ENCODE assay signal across 15 cellular contexts in genomic region chr7:143389316-143390097, GRCh38. TPM values are rescaled to one million over a fixed set of nuclear protein-coding genes. Genes with fewer than 3 reads are reported as not detected.
DNase-seq lines count a peak whose midpoint lies in the region; ATAC-seq, FAIRE-seq and TF ChIP-seq lines count a peak whose summit lies in the region.
"Had no signal": no experiment of that assay in that cellular context is flagged by ENCODE, and none has a peak within 500 bp of the region (broad histone marks: within the 10 kb centered on the region; RNA-seq: fewer than 3 reads in every experiment).

No MANE protein-coding gene starts in this region.

- intact Hi-C loops in K562 (cut with micrococcal nuclease): no loop called here

- peaks cover 16% of the 10 kb centered on the region for H3K4me1 Mint-ChIP-seq in mesothelial cell of epicardium

- H3K9ac ChIP-seq in K562 (ENCODE audit: insufficient read depth in 1 of 2, low read depth in 2 of 2, low read length in 2 of 2): peak overlapping the region in 1 of 2 experiments; percentile 42; a peak in 1 of 4 replicates
- H3K9ac ChIP-seq: KMS-11 had no signal

- H3K4me3 ChIP-seq in BJ (ENCODE audit: low read depth, low read length): no peak overlapping the region
- H3K4me3 ChIP-seq in H7 (ENCODE audit: insufficient read depth, low read depth, low read length): no peak overlapping the region
- H3K4me3 ChIP-seq in K562: no peak overlapping the region

- H2AFZ ChIP-seq in K562 (ENCODE audit: low read depth, low read length): no peak overlapping the region

- H3K27me3 Mint-ChIP-seq in mesothelial cell of epicardium (ENCODE audit: low read depth): no peaks in the 10 kb centered on the region

- no peaks in the 10 kb centered on the region for H3K9me3 Mint-ChIP-seq in mesothelial cell of epicardium

- H3K79me2 ChIP-seq in K562 (ENCODE audit: control insufficient read depth, insufficient read depth, low read length): no peaks in the 10 kb centered on the region; the same call in 2 of the 3 replicates

- H3K27ac ChIP-seq in K562 (ENCODE audit: extremely low read depth, low read depth, low read length): no peak overlapping the region
- H3K27ac ChIP-seq: KMS-11 had no signal

- H3K36me3 ChIP-seq in BJ (ENCODE audit: control insufficient read depth, insufficient read depth, low read length): peaks cover 49% of the 10 kb centered on the region
- H3K36me3 ChIP-seq in H7 (replicated peaks; ENCODE audit: control insufficient read depth, insufficient read depth, low read length): peaks cover 60% of the 10 kb centered on the region
- H3K36me3 ChIP-seq in K562 (ENCODE audit: control insufficient read depth, insufficient read depth, low read length): peaks cover 61% of the 10 kb centered on the region; the same call in 2 of the 3 replicates

- POLR2A ChIA-PET in BJ (lab: Charles Lee) (no interaction called here), K562 (lab: Yijun Ruan, JAX) (interaction anchor here (0.6 to 9.7 kb wide), 11 partner anchors 8 to 61 kb away, joined by 3 to 131 read pairs (median 3); partner anchors contain the start of genes EPHA1 and ZYX)

- H3K4me1 ChIP-seq in K562 (replicated peaks in 1 of 2; ENCODE audit: control insufficient read depth in 2 of 2, insufficient read depth in 2 of 2, low read length in 2 of 2): peaks cover under 1 to 28% of the 10 kb centered on the region in 2 experiments; a peak in 3 of 5 replicates

- peak overlapping the region; percentile 51 for H3K27ac Mint-ChIP-seq in mesothelial cell of epicardium

- no peak for FAIRE-seq in K562 (lab: Jason Lieb, UNC)
- FAIRE-seq: H54 had no signal

- peaks cover 26% of the 10 kb centered on the region for H3K36me3 Mint-ChIP-seq in mesothelial cell of epicardium

- BruUV-seq in K562 (replicated peaks; lab: Mats Ljungman, UMichigan): no TSS peak

- no peak for DNase-seq in BJ (ENCODE audit: low read depth)
- peak; percentile 66 for DNase-seq in H7
- DNase-seq in K562 (ENCODE audit: extremely low read depth in 1 of 4, low spot score in 3 of 4): peak in 2 of 4 experiments; percentile 23 to 26
- DNase-seq in mesothelial cell of epicardium (ENCODE audit: low spot score in 2 of 2, unreplicated experiment in 2 of 2): no peak
- no peak for DNase-seq in cerebellum (ENCODE audit: low spot score)
- DNase-seq in activated gamma-delta T cell (lab: John Stamatoyannopoulos, UW): no peak
- DNase-seq in iPS-NIHi11 (ENCODE audit: low spot score): no peak
- DNase-seq: COR-L47, cortex of kidney, NCI-H2081, trophoblast cell had no signal

- no peak overlapping the region for H3K4me3 Mint-ChIP-seq in mesothelial cell of epicardium

- H3K27me3 ChIP-seq in BJ (ENCODE audit: control insufficient read depth, insufficient read depth, low read length) (no peaks in the 10 kb centered on the region), H7 (ENCODE audit: control insufficient read depth, insufficient read depth, low read length) (no peaks in the 10 kb centered on the region), K562 (ENCODE audit: control insufficient read depth in 2 of 2, insufficient read depth in 2 of 2, low read length in 2 of 2) (peaks cover 0 to 12% of the 10 kb centered on the region in 2 experiments; a peak in 3 of 5 replicates)

- H3K9me1 ChIP-seq in K562 (ENCODE audit: control insufficient read depth, insufficient read depth, low read length): peaks cover 17% of the 10 kb centered on the region

- H4K20me1 ChIP-seq in K562 (replicated peaks; ENCODE audit: control insufficient read depth, insufficient read depth, low read length): peaks cover 28% of the 10 kb centered on the region

- TF ChIP-seq POLR2A in K562 (conservative IDR thresholded peaks at IDR 0.05): no peak; the same call in 1 of the 2 replicates

- no peak for TF ChIP-seq EP300 in K562 (IDR thresholded peaks at IDR 0.05; ENCODE audit: low read length)

- no peaks in the 10 kb centered on the region for H3K9me3 ChIP-seq in K562 (replicated peaks; ENCODE audit: control insufficient read depth, insufficient read depth, low read depth, low read length)

- in situ Hi-C loops in K562 (cut with MboI): no loop called here

- peak; percentile 2; the same call in 1 of the 3 replicates for ATAC-seq in K562
- ATAC-seq in GM21390 (IDR thresholded peaks at IDR 0.05; ENCODE audit: unreplicated experiment): no peak

- no peak for TF ChIP-seq RAD21 in K562 (CRISPR knock-in tag; conservative IDR thresholded peaks at IDR 0.05 in 1 of 2, IDR thresholded peaks at IDR 0.05 in 1 of 2)

- WGBS in K562 (ENCODE audit: insufficient coverage, low coverage, missing lambda C conversion rate): 79% methylated on average over 15 of the region's 15 CpGs

- CTCF ChIA-PET in BJ (lab: Yijun Ruan, JAX) (interaction anchor here (1.6 to 1.8 kb wide), 2 partner anchors 27 to 149 kb away, joined by 3 to 4 read pairs; no protein-coding TSS in a partner anchor), K562 (lab: Yijun Ruan, JAX; ENCODE audit: low intra/inter-chr PET ratio) (interaction anchor here (0.6 kb wide), 1 partner anchor 382 kb away, joined by 3 read pairs; no protein-coding TSS in a partner anchor)

- H3K4me2 ChIP-seq in K562 (ENCODE audit: insufficient read depth, low read length): no peak overlapping the region
- H3K4me2 ChIP-seq: KMS-11 had no signal

- TF ChIP-seq CTCF in BJ (IDR thresholded peaks at IDR 0.05; ENCODE audit: insufficient read depth, low read depth, low read length): 0 out of 2 replicates have a peak, but pooled peaks have one; percentile 8
- TF ChIP-seq CTCF in K562 (IDR thresholded peaks at IDR 0.05 in 2 of 3, conservative IDR thresholded peaks at IDR 0.05 in 1 of 3; ENCODE audit: insufficient read depth in 2 of 3, low read depth in 1 of 3, low read length in 3 of 3): peak in 2 of 3 experiments; percentile 24 to 33; a peak in 1 of 6 replicates
- TF ChIP-seq CTCF in mesothelial cell of epicardium (IDR thresholded peaks at IDR 0.05; ENCODE audit: unreplicated experiment): no peak

RNA-seq across cellular contexts. Expression of gene ZYX, which starts 8.4 kb away (rescaled TPM):
- polyA plus RNA-seq in BJ (2011; rRNA removed) (44.8 and 69.9 TPM in 2 replicates), K562 (2011; rRNA removed) (9.0 and 18.5 TPM in 2 replicates), K562 (2014; fragmentation: Illumina TruSeq; extraction: Trizol) (81.7 and 116 TPM in 2 replicates), K562 (2014; fragmentation: Nextera tagmentation; extraction: Ambion mirVana) (1 to 10 TPM; 1.8 to 3.1 TPM), K562 (2014; rRNA removed) (30.0 and 35.0 TPM in 2 replicates)
- polyA minus RNA-seq in BJ (2011; rRNA and poly(A)+ RNA removed): 115 and 240 TPM in 2 replicates
- 84.6 and 97.1 TPM in 2 replicates for total RNA-seq in H7 (2014; rRNA removed; shearing (Covaris generic))
- 38.7 and 99.5 TPM in 2 replicates for total RNA-seq in K562 (2011; cell fraction: chromatin; rRNA removed; ENCODE audit: low replicate concordance)
- 54.7 and 66.9 TPM in 2 replicates for total RNA-seq in K562 (2011; cell fraction: nucleolus; rRNA removed)
- total RNA-seq in K562 (2011; cell fraction: nucleoplasm; rRNA removed): 41.5 and 64.4 TPM in 2 replicates
- total RNA-seq in K562 (2014; rRNA removed) (26.9 and 37.8 TPM in 2 replicates), K562 (2014; rRNA removed; fragmentation: Illumina TruSeq; extraction: Trizol) (9.2 and 11.5 TPM in 2 replicates), K562 (2015; rRNA removed; fragmentation: Illumina TruSeq; extraction: Trizol) (15.7 and 17.3 TPM in 2 replicates), K562 (2021) (114 and 130 TPM in 2 replicates), mesothelial cell of epicardium (284 to 295 TPM (median 290 TPM) in 3 replicates), cerebellum (17.4 TPM)
- polyA plus RNA-seq in K562 (2011; cell fraction: cytosol; rRNA removed): 15.7 and 26.2 TPM in 2 replicates
- 53.7 and 98.4 TPM in 2 replicates for polyA plus RNA-seq in K562 (2011; cell fraction: nucleus; rRNA removed)
- polyA plus RNA-seq in K562 (2012): 141 and 252 TPM in 2 replicates
- 8.3 and 9.5 TPM in 2 replicates for polyA minus RNA-seq in K562 (2011; rRNA and poly(A)+ RNA removed)
- polyA minus RNA-seq in K562 (2011; cell fraction: cytosol; rRNA and poly(A)+ RNA removed): 57.5 and 83.9 TPM in 2 replicates
- polyA minus RNA-seq in K562 (2011; cell fraction: nucleus; rRNA and poly(A)+ RNA removed): 35.4 and 38.0 TPM in 2 replicates

RNA-seq across cellular contexts. Expression of gene EPHA1, which starts 19.1 kb away (rescaled TPM):
- polyA plus RNA-seq in BJ (2011; rRNA removed) (0.05 TPM in 1 of 2 replicates, not detected in the other), K562 (2011; rRNA removed) (0.07 and 0.32 TPM in 2 replicates), K562 (2014; fragmentation: Illumina TruSeq; extraction: Trizol) (not detected in 2 replicates), K562 (2014; fragmentation: Nextera tagmentation; extraction: Ambion mirVana) (not detected), K562 (2014; rRNA removed) (0.05 and 0.57 TPM in 2 replicates)
- polyA minus RNA-seq in BJ (2011; rRNA and poly(A)+ RNA removed): not detected in 2 replicates
- total RNA-seq in H7 (2014; rRNA removed; shearing (Covaris generic)): 176 and 189 TPM in 2 replicates
- total RNA-seq in K562 (2011; cell fraction: chromatin; rRNA removed; ENCODE audit: low replicate concordance): 0.37 TPM in 1 of 2 replicates, not detected in the other
- 0.26 and 0.67 TPM in 2 replicates for total RNA-seq in K562 (2011; cell fraction: nucleolus; rRNA removed)
- total RNA-seq in K562 (2011; cell fraction: nucleoplasm; rRNA removed): 0.37 TPM in 1 of 2 replicates, not detected in the other
- total RNA-seq in K562 (2014; rRNA removed) (not detected in 2 replicates), K562 (2014; rRNA removed; fragmentation: Illumina TruSeq; extraction: Trizol) (not detected in 2 replicates), K562 (2015; rRNA removed; fragmentation: Illumina TruSeq; extraction: Trizol) (not detected in 2 replicates), K562 (2021) (0.22 and 0.25 TPM in 2 replicates), mesothelial cell of epicardium (23.2 to 28.8 TPM (median 27.3 TPM) in 3 replicates), cerebellum (1.6 TPM)
- polyA plus RNA-seq in K562 (2011; cell fraction: cytosol; rRNA removed): 0.03 and 0.39 TPM in 2 replicates
- polyA plus RNA-seq in K562 (2011; cell fraction: nucleus; rRNA removed): 0.25 and 1.1 TPM in 2 replicates
- polyA plus RNA-seq in K562 (2012): 2.7 and 3.5 TPM in 2 replicates
- polyA minus RNA-seq in K562 (2011; rRNA and poly(A)+ RNA removed): 0.14 TPM in 1 of 2 replicates, not detected in the other
- polyA minus RNA-seq in K562 (2011; cell fraction: cytosol; rRNA and poly(A)+ RNA removed): not detected in 2 replicates
- polyA minus RNA-seq in K562 (2011; cell fraction: nucleus; rRNA and poly(A)+ RNA removed): 0.54 TPM in 1 of 2 replicates, not detected in the other
- total RNA-seq: OCI-LY7 had no signal

RNA-seq across cellular contexts. Expression of gene FAM131B, which starts 27.0 kb away (rescaled TPM):
- 2.0 and 2.9 TPM in 2 replicates for polyA plus RNA-seq in BJ (2011; rRNA removed)
- 3.6 and 4.5 TPM in 2 replicates for polyA minus RNA-seq in BJ (2011; rRNA and poly(A)+ RNA removed)
- total RNA-seq in H7 (2014; rRNA removed; shearing (Covaris generic)): 11.9 and 16.9 TPM in 2 replicates
- total RNA-seq in K562 (2011; cell fraction: chromatin; rRNA removed; ENCODE audit: low replicate concordance): 0.07 TPM in 1 of 2 replicates, not detected in the other
- not detected in 2 replicates for total RNA-seq in K562 (2011; cell fraction: nucleolus; rRNA removed)
- total RNA-seq in K562 (2011; cell fraction: nucleoplasm; rRNA removed): not detected in 2 replicates
- total RNA-seq in K562 (2014; rRNA removed): not detected in 2 replicates
- not detected in 2 replicates for total RNA-seq in K562 (2014; rRNA removed; fragmentation: Illumina TruSeq; extraction: Trizol)
- total RNA-seq in K562 (2015; rRNA removed; fragmentation: Illumina TruSeq; extraction: Trizol): not detected in 2 replicates
- 0.04 TPM in 2 replicates for total RNA-seq in K562 (2021)
- 0.03 and 0.11 TPM in 2 replicates for polyA plus RNA-seq in K562 (2011; rRNA removed)
- polyA plus RNA-seq in K562 (2011; cell fraction: cytosol; rRNA removed): not detected in 2 replicates
- polyA plus RNA-seq in K562 (2011; cell fraction: nucleus; rRNA removed): 0.09 TPM in 1 of 2 replicates, not detected in the other
- 0.03 TPM in 2 replicates for polyA plus RNA-seq in K562 (2012)
- not detected in 2 replicates for polyA plus RNA-seq in K562 (2014; fragmentation: Illumina TruSeq; extraction: Trizol)
- not detected for polyA plus RNA-seq in K562 (2014; fragmentation: Nextera tagmentation; extraction: Ambion mirVana)
- not detected in 2 replicates for polyA plus RNA-seq in K562 (2014; rRNA removed)
- polyA minus RNA-seq in K562 (2011; rRNA and poly(A)+ RNA removed): not detected in 2 replicates
- 0.29 TPM in 1 of 2 replicates, not detected in the other for polyA minus RNA-seq in K562 (2011; cell fraction: cytosol; rRNA and poly(A)+ RNA removed)
- 0.33 TPM in 1 of 2 replicates, not detected in the other for polyA minus RNA-seq in K562 (2011; cell fraction: nucleus; rRNA and poly(A)+ RNA removed)
- total RNA-seq in mesothelial cell of epicardium: 5.6 to 6.1 TPM (median 5.8 TPM) in 3 replicates
- total RNA-seq in cerebellum: 42.6 TPM
- total RNA-seq: OCI-LY7 had no signal

RNA-seq across cellular contexts. Expression of gene TAS2R60, which starts 53.7 kb away (rescaled TPM):
- not detected in 2 replicates for polyA plus RNA-seq in BJ (2011; rRNA removed)
- polyA minus RNA-seq in BJ (2011; rRNA and poly(A)+ RNA removed): not detected in 2 replicates
- total RNA-seq in H7 (2014; rRNA removed; shearing (Covaris generic)): not detected in 2 replicates
- total RNA-seq in K562 (2011; cell fraction: chromatin; rRNA removed; ENCODE audit: low replicate concordance): 1.6 and 5.5 TPM in 2 replicates
- 1.0 and 1.1 TPM in 2 replicates for total RNA-seq in K562 (2011; cell fraction: nucleolus; rRNA removed)
- total RNA-seq in K562 (2011; cell fraction: nucleoplasm; rRNA removed): 0.88 and 3.2 TPM in 2 replicates
- total RNA-seq in K562 (2014; rRNA removed): not detected in 2 replicates
- total RNA-seq in K562 (2014; rRNA removed; fragmentation: Illumina TruSeq; extraction: Trizol): not detected in 2 replicates
- total RNA-seq in K562 (2015; rRNA removed; fragmentation: Illumina TruSeq; extraction: Trizol): not detected in 2 replicates
- not detected in 2 replicates for total RNA-seq in K562 (2021)
- 0.08 TPM in 2 replicates for polyA plus RNA-seq in K562 (2011; rRNA removed)
- not detected in 2 replicates for polyA plus RNA-seq in K562 (2011; cell fraction: cytosol; rRNA removed)
- 0.33 and 0.53 TPM in 2 replicates for polyA plus RNA-seq in K562 (2011; cell fraction: nucleus; rRNA removed)
- 0.08 and 0.14 TPM in 2 replicates for polyA plus RNA-seq in K562 (2012)
- not detected in 2 replicates for polyA plus RNA-seq in K562 (2014; fragmentation: Illumina TruSeq; extraction: Trizol)
- polyA plus RNA-seq in K562 (2014; fragmentation: Nextera tagmentation; extraction: Ambion mirVana): not detected
- 0.28 TPM in 1 of 2 replicates, not detected in the other for polyA plus RNA-seq in K562 (2014; rRNA removed)
- polyA minus RNA-seq in K562 (2011; rRNA and poly(A)+ RNA removed): 0.27 and 0.46 TPM in 2 replicates
- not detected in 2 replicates for polyA minus RNA-seq in K562 (2011; cell fraction: cytosol; rRNA and poly(A)+ RNA removed)
- polyA minus RNA-seq in K562 (2011; cell fraction: nucleus; rRNA and poly(A)+ RNA removed): 0.54 and 0.67 TPM in 2 replicates
- not detected in 3 replicates for total RNA-seq in mesothelial cell of epicardium
- not detected for total RNA-seq in cerebellum
- total RNA-seq: OCI-LY7 had no signal
